ENCODE assay signal across 14 cellular contexts in the genomic region with DNA sequence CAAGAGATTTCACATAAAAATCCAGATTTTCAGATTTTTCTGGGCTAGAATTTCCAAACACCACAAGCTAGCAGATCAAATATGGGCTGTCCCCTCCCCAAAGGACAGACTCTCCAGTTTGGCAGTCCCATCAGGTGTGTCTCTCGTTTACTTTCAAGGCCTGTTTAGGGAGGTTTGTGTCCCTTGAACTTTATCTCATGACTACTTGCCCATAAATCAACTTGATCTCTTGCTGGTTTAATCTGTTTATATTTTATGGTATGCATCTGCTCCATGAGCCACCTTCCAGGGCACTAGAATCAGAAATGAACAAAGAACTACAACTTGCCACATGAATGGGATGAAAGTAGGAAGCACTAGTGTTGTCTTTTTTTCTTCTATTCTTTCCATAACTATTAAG. TPM values are rescaled to one million over a fixed set of nuclear protein-coding genes. Genes with fewer than 3 reads are reported as not detected.
DNase-seq lines count a peak whose midpoint lies in the region; ATAC-seq and TF ChIP-seq lines count a peak whose summit lies in the region.
"Had no signal": no experiment of that assay in that cellular context is flagged by ENCODE, and none has a peak within 500 bp of the region (broad histone marks: within the 10 kb centered on the region; RNA-seq: fewer than 3 reads in every experiment).

No MANE protein-coding gene starts in this region.

- no peaks in the 10 kb centered on the region for H3F3A ChIP-seq in Loucy (ENCODE audit: low read depth)

- H3K4me2 ChIP-seq in Loucy (ENCODE audit: low read depth, low read length, poor library complexity, severe bottlenecking): peak overlapping the region; percentile 34

- H4K20me1 ChIP-seq in Loucy (ENCODE audit: insufficient read depth, low read length, poor library complexity, severe bottlenecking): peaks cover 10% of the 10 kb centered on the region

- TF ChIP-seq CTCF in Loucy (conservative IDR thresholded peaks at IDR 0.05; ENCODE audit: low read length) (no peak), nephron progenitor cell (IDR thresholded peaks at IDR 0.05) (no peak)

- no peaks in the 10 kb centered on the region for H3K9me3 Mint-ChIP-seq in activated CD8-positive, alpha-beta memory T cell treated with anti-CD3 and anti-CD28 coated beads, Interleukin-2, amount 10 ng/mL, durations not matched to agents 7 days and 5 days (ENCODE audit: low read depth)
- H3K9me3 Mint-ChIP-seq in activated naive CD8-positive, alpha-beta T cell (ENCODE audit: low read depth): no peaks in the 10 kb centered on the region
- no peaks in the 10 kb centered on the region for H3K9me3 Mint-ChIP-seq in nephron progenitor cell
- H3K9me3 Mint-ChIP-seq: HFFc6 had no signal

- no peak overlapping the region for H3K4me3 ChIP-seq in Loucy (ENCODE audit: low read length, poor library complexity, severe bottlenecking)
- H3K4me3 ChIP-seq: K562 had no signal

- H3K27me3 ChIP-seq in Loucy (ENCODE audit: insufficient read depth, low read length, poor library complexity, severe bottlenecking): no peaks in the 10 kb centered on the region

- peak overlapping the region; percentile 16 for H3K27ac Mint-ChIP-seq in activated CD8-positive, alpha-beta memory T cell treated with anti-CD3 and anti-CD28 coated beads, Interleukin-2, amount 10 ng/mL, durations not matched to agents 7 days and 5 days
- peak overlapping the region; percentile 64 for H3K27ac Mint-ChIP-seq in activated naive CD8-positive, alpha-beta T cell
- H3K27ac Mint-ChIP-seq in nephron progenitor cell (peak overlapping the region; percentile 80), T-helper 17 cell (no peak overlapping the region)
- H3K27ac Mint-ChIP-seq: HFFc6 had no signal

- H3K27me3 Mint-ChIP-seq in activated CD8-positive, alpha-beta memory T cell treated with anti-CD3 and anti-CD28 coated beads, Interleukin-2, amount 10 ng/mL, durations not matched to agents 7 days and 5 days: no peaks in the 10 kb centered on the region
- no peaks in the 10 kb centered on the region for H3K27me3 Mint-ChIP-seq in activated naive CD8-positive, alpha-beta T cell
- H3K27me3 Mint-ChIP-seq in nephron progenitor cell (ENCODE audit: low read depth, poor library complexity): peaks cover 2% of the 10 kb centered on the region
- no peaks in the 10 kb centered on the region for H3K27me3 Mint-ChIP-seq in T-helper 17 cell

- no peak for DNase-seq in activated CD8-positive, alpha-beta memory T cell treated with anti-CD3 and anti-CD28 coated beads, Interleukin-2, amount 10 ng/mL, durations not matched to agents 7 days and 5 days
- DNase-seq in activated CD8-positive, alpha-beta memory T cell treated with anti-CD3 and anti-CD28 coated beads, Interleukin-2, amount 50 U/mL, for 4 hours: no peak
- DNase-seq in nephron progenitor cell: no peak
- no peak for DNase-seq in T-helper 17 cell
- DNase-seq in MV-4-11 (lab: John Stamatoyannopoulos, UW): no peak
- DNase-seq: C1 segment of cervical spinal cord, HFFc6, NCI-H1694 treated with DMSO at 0.1 percent for 48 hours, NCI-H510A treated with DMSO at 0.1 percent for 48 hours, NCI-H774, SHP77 had no signal

- ATAC-seq in activated CD8-positive, alpha-beta memory T cell treated with anti-CD3 and anti-CD28 coated beads, Interleukin-2, amount 10 ng/mL, durations not matched to agents 7 days and 5 days: no peak
- ATAC-seq in T-helper 17 cell: no peak
- ATAC-seq: K562 had no signal

- H3K36me3 ChIP-seq in Loucy (ENCODE audit: insufficient read depth, low read length): peaks cover 13% of the 10 kb centered on the region; the same call in 1 of the 2 replicates

- no peaks in the 10 kb centered on the region for H3K9me3 ChIP-seq in Loucy (ENCODE audit: insufficient read depth, low read depth, low read length)
- no peaks in the 10 kb centered on the region for H3K9me3 ChIP-seq in T-helper 17 cell (ENCODE audit: control insufficient read depth, low read length, poor library complexity, severe bottlenecking)

- no peak overlapping the region for H3K4me3 Mint-ChIP-seq in activated CD8-positive, alpha-beta memory T cell treated with anti-CD3 and anti-CD28 coated beads, Interleukin-2, amount 10 ng/mL, durations not matched to agents 7 days and 5 days
- H3K4me3 Mint-ChIP-seq in activated naive CD8-positive, alpha-beta T cell: no peak overlapping the region
- H3K4me3 Mint-ChIP-seq in nephron progenitor cell (no peak overlapping the region), T-helper 17 cell (no peak overlapping the region)
- H3K4me3 Mint-ChIP-seq: HFFc6 had no signal

- H3K4me1 ChIP-seq in Loucy (ENCODE audit: insufficient read depth, low read length, poor library complexity, severe bottlenecking): peaks cover 31% of the 10 kb centered on the region

- CTCF ChIA-PET in activated CD8-positive, alpha-beta memory T cell treated with anti-CD3 and anti-CD28 coated beads, Interleukin-2, amount 10 ng/mL, durations not matched to agents 7 days and 5 days (lab: Charles Lee): interaction anchor here (1.1 kb wide), 2 partner anchors 10 to 44 kb away, joined by 3 read pairs; no protein-coding TSS in a partner anchor

- no peak overlapping the region for H2AFZ ChIP-seq in Loucy (ENCODE audit: low read length)

- H3K79me2 ChIP-seq in Loucy (ENCODE audit: insufficient read depth, low read length): peaks cover 28% of the 10 kb centered on the region

- no peak overlapping the region for H3K9ac ChIP-seq in Loucy (ENCODE audit: low read depth, low read length, poor library complexity, severe bottlenecking)

- H3K36me3 Mint-ChIP-seq in activated CD8-positive, alpha-beta memory T cell treated with anti-CD3 and anti-CD28 coated beads, Interleukin-2, amount 10 ng/mL, durations not matched to agents 7 days and 5 days: peaks cover 37% of the 10 kb centered on the region
- peaks cover 2% of the 10 kb centered on the region for H3K36me3 Mint-ChIP-seq in activated naive CD8-positive, alpha-beta T cell
- H3K36me3 Mint-ChIP-seq in nephron progenitor cell (ENCODE audit: low read depth) (peaks cover 19% of the 10 kb centered on the region), T-helper 17 cell (ENCODE audit: low read depth) (peaks cover 4% of the 10 kb centered on the region)

- no peaks in the 10 kb centered on the region for H3K9me2 ChIP-seq in Loucy (replicated peaks; ENCODE audit: low read depth, low read length)

- H3K4me1 Mint-ChIP-seq in activated CD8-positive, alpha-beta memory T cell treated with anti-CD3 and anti-CD28 coated beads, Interleukin-2, amount 10 ng/mL, durations not matched to agents 7 days and 5 days: peaks cover 48% of the 10 kb centered on the region
- peaks cover 40% of the 10 kb centered on the region for H3K4me1 Mint-ChIP-seq in activated naive CD8-positive, alpha-beta T cell (ENCODE audit: low read depth)
- H3K4me1 Mint-ChIP-seq in nephron progenitor cell (peaks cover 12% of the 10 kb centered on the region), T-helper 17 cell (peaks cover 24% of the 10 kb centered on the region)

RNA-seq across cellular contexts. Expression of gene ZDHHC6, which starts 5.2 kb away (rescaled TPM):
- 10 to 100 TPM; 44.2 to 48.1 TPM for total RNA-seq in activated CD8-positive, alpha-beta memory T cell treated with anti-CD3 and anti-CD28 coated beads, Interleukin-2, amount 10 ng/mL, durations not matched to agents 7 days and 5 days
- 10 to 100 TPM; 32.4 to 36.2 TPM for total RNA-seq in T-helper 17 cell

RNA-seq across cellular contexts. Expression of gene VTI1A, which starts 5.5 kb away (rescaled TPM):
- total RNA-seq in activated CD8-positive, alpha-beta memory T cell treated with anti-CD3 and anti-CD28 coated beads, Interleukin-2, amount 10 ng/mL, durations not matched to agents 7 days and 5 days: 10 to 100 TPM; 39.0 to 54.6 TPM
- 10 to 100 TPM; 58.8 to 65.0 TPM for total RNA-seq in T-helper 17 cell
